In the genomic region with DNA sequence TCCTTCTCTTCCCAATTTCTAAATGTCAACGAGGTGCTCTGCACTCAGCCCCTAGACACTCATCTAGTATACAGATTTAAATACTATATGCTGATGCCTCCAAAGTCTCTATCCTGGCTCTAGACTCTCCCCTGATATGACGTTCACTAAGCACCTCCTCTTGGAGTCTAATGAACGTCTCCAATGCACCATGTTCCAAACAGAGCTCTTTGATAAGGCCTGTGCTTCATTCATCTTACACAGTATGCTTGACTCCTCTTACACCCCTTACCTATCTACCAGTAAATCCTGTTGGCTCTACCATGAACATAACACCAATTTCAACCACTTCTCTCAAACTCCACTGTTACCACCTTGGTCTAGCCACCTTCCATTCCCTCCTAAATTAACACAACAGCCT, we compare ENCODE assay signal across 1 cellular context.
TF ChIP-seq lines count a peak whose summit lies in the region.

No MANE protein-coding gene starts in this region.

TF ChIP-seq in K562, 482 proteins besides CTCF, POLR2A, EP300 and RAD21:
- TF ChIP-seq TGIF2 (CRISPR knock-in tag; IDR thresholded peaks at IDR 0.05) (no peak), ZNF316 (IDR thresholded peaks at IDR 0.05) (no peak), HDAC8 (tag; IDR thresholded peaks at IDR 0.05) (no peak), PHF20 (IDR thresholded peaks at IDR 0.05; ENCODE audit: partially characterized antibody) (no peak), RBM14 (IDR thresholded peaks at IDR 0.05; ENCODE audit: borderline replicate concordance, insufficient read depth, low read depth, low read length) (no peak), EHMT2 (IDR thresholded peaks at IDR 0.05) (no peak), ZNF212 (CRISPR knock-in tag; IDR thresholded peaks at IDR 0.05) (no peak)
- TF ChIP-seq, protein P1, sequence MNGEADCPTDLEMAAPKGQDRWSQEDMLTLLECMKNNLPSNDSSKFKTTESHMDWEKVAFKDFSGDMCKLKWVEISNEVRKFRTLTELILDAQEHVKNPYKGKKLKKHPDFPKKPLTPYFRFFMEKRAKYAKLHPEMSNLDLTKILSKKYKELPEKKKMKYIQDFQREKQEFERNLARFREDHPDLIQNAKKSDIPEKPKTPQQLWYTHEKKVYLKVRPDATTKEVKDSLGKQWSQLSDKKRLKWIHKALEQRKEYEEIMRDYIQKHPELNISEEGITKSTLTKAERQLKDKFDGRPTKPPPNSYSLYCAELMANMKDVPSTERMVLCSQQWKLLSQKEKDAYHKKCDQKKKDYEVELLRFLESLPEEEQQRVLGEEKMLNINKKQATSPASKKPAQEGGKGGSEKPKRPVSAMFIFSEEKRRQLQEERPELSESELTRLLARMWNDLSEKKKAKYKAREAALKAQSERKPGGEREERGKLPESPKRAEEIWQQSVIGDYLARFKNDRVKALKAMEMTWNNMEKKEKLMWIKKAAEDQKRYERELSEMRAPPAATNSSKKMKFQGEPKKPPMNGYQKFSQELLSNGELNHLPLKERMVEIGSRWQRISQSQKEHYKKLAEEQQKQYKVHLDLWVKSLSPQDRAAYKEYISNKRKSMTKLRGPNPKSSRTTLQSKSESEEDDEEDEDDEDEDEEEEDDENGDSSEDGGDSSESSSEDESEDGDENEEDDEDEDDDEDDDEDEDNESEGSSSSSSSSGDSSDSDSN (IDR thresholded peaks at IDR 0.05; ENCODE audit: borderline replicate concordance in 1 of 2, low read depth in 2 of 2, low read length in 2 of 2), result no peak
- TF ChIP-seq, protein P2, sequence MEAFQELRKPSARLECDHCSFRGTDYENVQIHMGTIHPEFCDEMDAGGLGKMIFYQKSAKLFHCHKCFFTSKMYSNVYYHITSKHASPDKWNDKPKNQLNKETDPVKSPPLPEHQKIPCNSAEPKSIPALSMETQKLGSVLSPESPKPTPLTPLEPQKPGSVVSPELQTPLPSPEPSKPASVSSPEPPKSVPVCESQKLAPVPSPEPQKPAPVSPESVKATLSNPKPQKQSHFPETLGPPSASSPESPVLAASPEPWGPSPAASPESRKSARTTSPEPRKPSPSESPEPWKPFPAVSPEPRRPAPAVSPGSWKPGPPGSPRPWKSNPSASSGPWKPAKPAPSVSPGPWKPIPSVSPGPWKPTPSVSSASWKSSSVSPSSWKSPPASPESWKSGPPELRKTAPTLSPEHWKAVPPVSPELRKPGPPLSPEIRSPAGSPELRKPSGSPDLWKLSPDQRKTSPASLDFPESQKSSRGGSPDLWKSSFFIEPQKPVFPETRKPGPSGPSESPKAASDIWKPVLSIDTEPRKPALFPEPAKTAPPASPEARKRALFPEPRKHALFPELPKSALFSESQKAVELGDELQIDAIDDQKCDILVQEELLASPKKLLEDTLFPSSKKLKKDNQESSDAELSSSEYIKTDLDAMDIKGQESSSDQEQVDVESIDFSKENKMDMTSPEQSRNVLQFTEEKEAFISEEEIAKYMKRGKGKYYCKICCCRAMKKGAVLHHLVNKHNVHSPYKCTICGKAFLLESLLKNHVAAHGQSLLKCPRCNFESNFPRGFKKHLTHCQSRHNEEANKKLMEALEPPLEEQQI (IDR thresholded peaks at IDR 0.05), result no peak
- TF ChIP-seq, protein P3, sequence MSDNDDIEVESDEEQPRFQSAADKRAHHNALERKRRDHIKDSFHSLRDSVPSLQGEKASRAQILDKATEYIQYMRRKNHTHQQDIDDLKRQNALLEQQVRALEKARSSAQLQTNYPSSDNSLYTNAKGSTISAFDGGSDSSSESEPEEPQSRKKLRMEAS (CRISPR knock-in tag; IDR thresholded peaks at IDR 0.05), result no peak
